ENCODE assay signal across 21 cellular contexts in the genomic region with DNA sequence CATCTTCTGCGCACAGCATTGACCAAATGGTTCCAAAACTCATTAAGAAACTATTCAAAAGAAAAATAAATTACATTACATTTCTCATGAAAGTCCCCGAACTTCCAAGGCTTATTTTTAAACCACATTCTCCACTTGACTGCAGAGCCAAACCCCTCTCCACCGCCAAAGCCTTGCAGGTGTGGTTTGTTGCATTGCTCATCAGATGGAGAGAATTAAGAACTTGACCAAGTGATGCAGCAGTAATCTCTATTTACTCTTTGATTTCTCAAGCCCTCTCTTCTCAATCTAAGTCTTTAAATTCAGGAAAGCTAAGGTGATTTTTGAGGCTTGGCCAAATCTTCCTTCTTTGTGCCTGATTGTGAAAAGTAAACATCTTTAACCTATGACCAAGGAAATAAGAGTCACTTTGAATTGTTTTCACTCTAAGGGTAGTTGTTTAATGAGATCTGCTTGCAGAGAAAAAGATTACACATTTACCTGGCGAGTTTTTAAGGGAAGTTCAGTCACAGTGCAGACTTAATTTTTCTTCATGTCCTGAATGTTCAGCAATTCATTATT.
"Had no signal": no experiment of that assay in that cellular context is flagged by ENCODE, and none has a peak within 500 bp of the region (broad histone marks: within the 10 kb centered on the region; RNA-seq: fewer than 3 reads in every experiment).

No MANE protein-coding gene starts in this region.

- H3K36me3 ChIP-seq: neutrophil, right atrium auricular region, sigmoid colon, tibial nerve, upper lobe of right lung, vagina had no signal

- ATAC-seq: foreskin keratinocyte; left colon; naive thymus-derived CD8-positive, alpha-beta T cell; stimulated activated naive B cell treated with anti-CD40 and anti-IgM and Interleukin-4, amounts not matched to agents 10 μg/mL and 1 μg/mL and 100 μg/mL, for 72 hours; stimulated activated naive CD8-positive, alpha-beta T cell treated with anti-CD3 and anti-CD28 coated beads, Interleukin-15, amount 100 ng/mL, for 72 hours; upper lobe of right lung had no signal

- H3K9me3 ChIP-seq: neutrophil, right atrium auricular region, sigmoid colon, testis, tibial nerve, upper lobe of right lung, vagina had no signal

- H3K4me3 ChIP-seq: right atrium auricular region, sigmoid colon, skin epidermis, testis, tibial nerve, upper lobe of right lung, vagina had no signal

- H3K4me1 ChIP-seq: foreskin keratinocyte, right atrium auricular region, sigmoid colon, testis, tibial nerve, upper lobe of right lung, vagina had no signal

- H3K27ac ChIP-seq: foreskin keratinocyte, neutrophil, right atrium auricular region, sigmoid colon, skin epidermis, testis, tibial nerve, upper lobe of right lung, vagina had no signal

- H3K27me3 ChIP-seq: foreskin keratinocyte, neutrophil, right atrium auricular region, sigmoid colon, testis, tibial nerve, upper lobe of right lung, vagina had no signal

- DNase-seq: effector CD4-positive, alpha-beta T cell; endodermal cell; erythroblast; foreskin keratinocyte; head of caudate nucleus; hippocampal formation; left colon; mammary epithelial cell; naive thymus-derived CD8-positive, alpha-beta T cell; sigmoid colon; stimulated activated CD4-positive, alpha-beta T cell treated with anti-CD3 and anti-CD28 coated beads, Interleukin-2, amount 100 ng/mL, for 24 hours; stimulated activated CD4-positive, alpha-beta T cell treated with anti-CD3 and anti-CD28 coated beads, Interleukin-4, amount 100 ng/mL, for 4 hours; stimulated activated naive B cell treated with anti-CD40 and anti-IgM and Interleukin-4, amounts not matched to agents 10 μg/mL and 1 μg/mL and 100 μg/mL, for 72 hours; stimulated activated naive CD8-positive, alpha-beta T cell treated with anti-CD3 and anti-CD28 coated beads, Interleukin-15, amount 100 ng/mL, for 72 hours; testis; upper lobe of right lung had no signal
